In the genomic region with DNA sequence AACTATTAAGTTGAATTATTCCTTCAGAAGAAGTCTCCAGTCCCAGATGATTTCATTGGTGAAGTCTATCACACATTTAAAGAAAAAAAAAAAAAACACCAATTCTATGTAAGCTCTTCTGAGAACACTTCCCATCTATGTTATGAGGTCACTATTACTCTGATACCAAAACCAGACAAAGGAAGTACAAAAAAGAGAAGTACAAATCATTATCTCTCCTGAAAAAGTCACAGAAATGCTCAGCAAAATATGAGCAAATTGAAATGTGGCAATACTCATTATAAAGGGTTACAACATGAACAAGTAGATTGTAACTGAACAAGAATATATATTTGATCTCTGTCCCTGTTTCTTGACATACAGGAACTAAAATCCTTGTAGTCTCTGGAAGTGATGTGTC, we compare ENCODE assay signal across 19 cellular contexts.
"Had no signal": no experiment of that assay in that cellular context is flagged by ENCODE, and none has a peak within 500 bp of the region (broad histone marks: within the 10 kb centered on the region; RNA-seq: fewer than 3 reads in every experiment).

No MANE protein-coding gene starts in this region.

- H3K9me3 ChIP-seq: stomach had no signal

- H3K4me3 ChIP-seq: coronary artery, lung, stomach had no signal

- H3K4me1 ChIP-seq: stomach had no signal

- ATAC-seq: activated CD8-positive, alpha-beta T cell treated with anti-CD3 and anti-CD28 coated beads for 36 hours; activated naive CD8-positive, alpha-beta T cell treated with anti-CD3 and anti-CD28 coated beads, Interleukin-2, amount 50 U/mL, for 24 hours had no signal

- H3K36me3 ChIP-seq: stomach had no signal

- DNase-seq: activated CD4-positive, alpha-beta T cell treated with anti-CD3 and anti-CD28 coated beads for 48 hours; activated CD4-positive, CD25-positive, alpha-beta regulatory T cell; activated CD8-positive, alpha-beta T cell treated with anti-CD3 and anti-CD28 coated beads for 36 hours; activated naive CD4-positive, alpha-beta T cell treated with anti-CD3 and anti-CD28 coated beads for 36 hours; activated naive CD8-positive, alpha-beta T cell treated with anti-CD3 and anti-CD28 coated beads, Interleukin-2, amount 50 U/mL, for 24 hours; activated T-cell treated with anti-CD3 and anti-CD28 coated beads, Interleukin-2, amount 50 U/mL, for 24 hours; anterior cingulate cortex; caudate nucleus; erythroblast; foreskin melanocyte; glutamatergic neuron; hippocampal formation; islet precursor cell; occipital lobe; stimulated activated CD4-positive, alpha-beta T cell treated with anti-CD3 and anti-CD28 coated beads, Interleukin-2, amount 100 ng/mL, for 48 hours; stomach; trophoblast cell had no signal

- H3K27me3 ChIP-seq: stomach had no signal

- H3K27ac ChIP-seq: coronary artery, stomach had no signal
